Comparison of ENCODE assay signal across 25 cellular contexts in genomic region chr10:99524050-99524666, GRCh38. TPM values are rescaled to one million over a fixed set of nuclear protein-coding genes. Genes with fewer than 3 reads are reported as not detected.
A peak's percentile ranks its signal among the peaks of the same experiment; 100 is the strongest.
DNase-seq lines count a peak whose midpoint lies in the region; ATAC-seq and TF ChIP-seq lines count a peak whose summit lies in the region.
"Had no signal": no experiment of that assay in that cellular context is flagged by ENCODE, and none has a peak within 500 bp of the region (broad histone marks: within the 10 kb centered on the region; RNA-seq: fewer than 3 reads in every experiment).

No MANE protein-coding gene starts in this region.

- H3K27ac Mint-ChIP-seq in activated naive CD4-positive, alpha-beta T cell treated with anti-CD3 and anti-CD28 coated beads, Interleukin-2, amount 50 U/mL, for 24 hours: peak overlapping the region; percentile 5
- no peak overlapping the region for H3K27ac Mint-ChIP-seq in WTC11
- H3K27ac Mint-ChIP-seq: CD4-positive, CD25-positive, alpha-beta regulatory T cell; stimulated activated naive CD8-positive, alpha-beta T cell treated with anti-CD3 and anti-CD28 coated beads, Interleukin-15, Interleukin-2, amounts not matched to agents 100 ng/mL and 50 ng/mL, for 24 hours had no signal

- TF ChIP-seq CTCF in WTC11 (IDR thresholded peaks at IDR 0.05) (no peak), sigmoid colon (IDR thresholded peaks at IDR 0.05) (no peak), brain microvascular endothelial cell (IDR thresholded peaks at IDR 0.05; ENCODE audit: low read depth, low read length, missing control alignments) (no peak)

- POLR2A ChIA-PET in WTC11 (lab: Charles Lee): no interaction called here

- H3K4me3 ChIP-seq in iPS-20b (ENCODE audit: low read length) (peak overlapping the region; percentile 56; the same call in 1 of the 2 replicates), sigmoid colon (peak overlapping the region; percentile 27 to 52 (median 43)), brain microvascular endothelial cell (ENCODE audit: low read depth, low read length) (no peak overlapping the region)

- H3K27me3 Mint-ChIP-seq in activated naive CD4-positive, alpha-beta T cell treated with anti-CD3 and anti-CD28 coated beads, Interleukin-2, amount 50 U/mL, for 24 hours: peaks cover 53% of the 10 kb centered on the region
- H3K27me3 Mint-ChIP-seq in WTC11 (ENCODE audit: low read depth): peaks cover 100% of the 10 kb centered on the region

- H3K4me1 Mint-ChIP-seq in activated naive CD4-positive, alpha-beta T cell treated with anti-CD3 and anti-CD28 coated beads, Interleukin-2, amount 50 U/mL, for 24 hours: peaks cover 12% of the 10 kb centered on the region
- peaks cover 77% of the 10 kb centered on the region for H3K4me1 Mint-ChIP-seq in WTC11

- H3K4me1 ChIP-seq in iPS-20b (ENCODE audit: insufficient read depth, low read length): peaks cover 24% of the 10 kb centered on the region
- peaks cover 0 to 82% (median 69%) of the 10 kb centered on the region in 4 donors for H3K4me1 ChIP-seq in sigmoid colon

- CTCF ChIA-PET in WTC11 (lab: Charles Lee): interaction anchor here (0.7 to 4.7 kb wide), 5 partner anchors 12 to 88 kb away, joined by 3 to 29 read pairs (median 5); no protein-coding TSS in a partner anchor

- intact Hi-C loops in sigmoid colon (cut with DNase I): no loop called here

- TF ChIP-seq EP300 in sigmoid colon (IDR thresholded peaks at IDR 0.05): no peak

- ATAC-seq in WTC11 (no peak), GM18498 (IDR thresholded peaks at IDR 0.05; ENCODE audit: unreplicated experiment) (no peak)

- no peak for DNase-seq in activated naive CD4-positive, alpha-beta T cell (lab: John Stamatoyannopoulos, UW)
- DNase-seq in WTC11 (ENCODE audit: low spot score): no peak
- no peak for DNase-seq in sigmoid colon
- DNase-seq in brain microvascular endothelial cell: no peak
- no peak for DNase-seq in amniotic stem cell (lab: John Stamatoyannopoulos, UW)
- DNase-seq: 8988T; activated CD4-positive, alpha-beta T cell treated with anti-CD3 and anti-CD28 coated beads for 48 hours; activated effector memory CD4-positive, alpha-beta T cell treated with anti-CD3 and anti-CD28 coated beads, Interleukin-2, amount 50 U/mL, for 16 hours; activated T-cell treated with anti-CD3 and anti-CD28 coated beads, Interleukin-2, amount 50 U/mL, for 1 hour; CD4-positive, CD25-positive, alpha-beta regulatory T cell; GOT3; NCI-H1436; NCI-H2081 treated with DMSO at 0.1 percent for 48 hours; NCI-H446 had no signal

- in situ Hi-C loops in brain microvascular endothelial cell (cut with HindIII; ENCODE audit: low pct_ligation_motif_present, low sequenced_read_pairs): no loop called here

- H3K9me3 ChIP-seq in iPS-20b (ENCODE audit: insufficient read depth, low read depth, low read length): no peaks in the 10 kb centered on the region; the same call in 1 of the 2 replicates
- no peaks in the 10 kb centered on the region for H3K9me3 ChIP-seq in sigmoid colon
- H3K9me3 ChIP-seq: SK-N-SH had no signal

- H3K27me3 ChIP-seq in iPS-20b (ENCODE audit: insufficient read depth, low read length) (peaks cover 100% of the 10 kb centered on the region), sigmoid colon (no peaks in the 10 kb centered on the region), brain microvascular endothelial cell (replicated peaks) (peaks cover 93% of the 10 kb centered on the region)

- H3K27ac ChIP-seq in iPS-20b (ENCODE audit: low read length) (no peak overlapping the region), sigmoid colon (peak overlapping the region in 3 of 4 donors; percentile 94 to 95 (median 94)), brain microvascular endothelial cell (no peak overlapping the region)
- H3K27ac ChIP-seq: VCaP had no signal

- TF ChIP-seq POLR2A in sigmoid colon (IDR thresholded peaks at IDR 0.05): no peak

- H3K36me3 Mint-ChIP-seq in activated naive CD4-positive, alpha-beta T cell treated with anti-CD3 and anti-CD28 coated beads, Interleukin-2, amount 50 U/mL, for 24 hours: no peaks in the 10 kb centered on the region
- H3K36me3 Mint-ChIP-seq in WTC11: peaks cover 3% of the 10 kb centered on the region; the same call in 1 of the 2 replicates
- H3K36me3 Mint-ChIP-seq: CD4-positive, CD25-positive, alpha-beta regulatory T cell had no signal

- no peaks in the 10 kb centered on the region for H3K9me3 Mint-ChIP-seq in activated naive CD4-positive, alpha-beta T cell treated with anti-CD3 and anti-CD28 coated beads, Interleukin-2, amount 50 U/mL, for 24 hours
- H3K9me3 Mint-ChIP-seq in WTC11: no peaks in the 10 kb centered on the region
- H3K9me3 Mint-ChIP-seq: stimulated activated naive CD8-positive, alpha-beta T cell treated with anti-CD3 and anti-CD28 coated beads, Interleukin-15, Interleukin-2, amounts not matched to agents 100 ng/mL and 50 ng/mL, for 24 hours had no signal

- H3K9ac ChIP-seq in iPS-20b (ENCODE audit: low read depth, low read length): no peak overlapping the region
- H3K9ac ChIP-seq: SK-N-SH had no signal

- 19 to 58% methylated on average over 10 of the region's 10 CpGs for WGBS in sigmoid colon, 2 donors

- no peak overlapping the region for H3K4me3 Mint-ChIP-seq in activated naive CD4-positive, alpha-beta T cell treated with anti-CD3 and anti-CD28 coated beads, Interleukin-2, amount 50 U/mL, for 24 hours
- peak overlapping the region; percentile 31 for H3K4me3 Mint-ChIP-seq in WTC11

- H3K36me3 ChIP-seq in iPS-20b (ENCODE audit: insufficient read depth, low read depth, low read length): no peaks in the 10 kb centered on the region
- H3K36me3 ChIP-seq in sigmoid colon: no peaks in the 10 kb centered on the region
- H3K36me3 ChIP-seq in brain microvascular endothelial cell (replicated peaks): no peaks in the 10 kb centered on the region

TF ChIP-seq in WTC11, 78 proteins besides CTCF, POLR2A, EP300 and RAD21:
- TF ChIP-seq AFF4 (CRISPR knock-in tag; IDR thresholded peaks at IDR 0.05; ENCODE audit: borderline replicate concordance) (no peak), ZNF317 (CRISPR knock-in tag; IDR thresholded peaks at IDR 0.05; ENCODE audit: borderline replicate concordance, low read depth) (no peak), GTF2I (CRISPR knock-in tag; conservative IDR thresholded peaks at IDR 0.05) (peak; percentile 78; the same call in 1 of the 2 replicates), SMAD3 (CRISPR knock-in tag; IDR thresholded peaks at IDR 0.05; ENCODE audit: borderline replicate concordance) (no peak)
TF ChIP-seq in WTC11: peak in this region for 1.

RNA-seq across cellular contexts. Expression of gene NKX2-3, which starts 8.6 kb away (rescaled TPM):
- total RNA-seq in WTC11 (2021): not detected in 3 replicates
- 10 to 100 TPM; 32.4 to 49.9 (median 34.1) TPM for total RNA-seq in sigmoid colon
- 1 to 10 TPM; 5.8 to 8.9 (median 7.2) TPM for polyA plus RNA-seq in sigmoid colon
- total RNA-seq: activated CD8-positive, alpha-beta memory T cell treated with anti-CD3 and anti-CD28 coated beads for 36 hours; CD4-positive, CD25-positive, alpha-beta regulatory T cell; dermis microvascular lymphatic vessel endothelial cell; endothelial cell of umbilical vein; HT1080; lung microvascular endothelial cell had no signal
- polyA plus RNA-seq: CD4-positive, CD25-positive, alpha-beta regulatory T cell; endothelial cell of umbilical vein; SK-N-SH had no signal

Comparison
In these comparisons a context has a peak if more than half of its experiments do, and no peak if none do; other contexts are left out.
1. H3K27ac ChIP-seq: peak in sigmoid colon (3 of 4); none in iPS-20b (single experiment) and brain microvascular endothelial cell (single experiment).
2. RNA of gene NKX2-3, which starts 8.6 kb away (total RNA-seq): 32.4 to 49.9 TPM in sigmoid colon; not detected in WTC11; every median in the first group is over 10 times any median in the second.